ENCODE assay signal across 19 cellular contexts in genomic region chr14:101861464-101861863, GRCh38.
DNase-seq lines count a peak whose midpoint lies in the region; ATAC-seq lines count a peak whose summit lies in the region.
"Had no signal": no experiment of that assay in that cellular context is flagged by ENCODE, and none has a peak within 500 bp of the region (broad histone marks: within the 10 kb centered on the region; RNA-seq: fewer than 3 reads in every experiment).

No MANE protein-coding gene starts in this region.

- peaks cover 49% of the 10 kb centered on the region for H3K36me3 Mint-ChIP-seq in activated CD4-positive, alpha-beta memory T cell treated with anti-CD3 and anti-CD28 coated beads for 36 hours
- H3K36me3 Mint-ChIP-seq in activated CD4-positive, alpha-beta memory T cell treated with anti-CD3 and anti-CD28 coated beads, Interleukin-2, amount 10 ng/mL, durations not matched to agents 7 days and 5 days (ENCODE audit: low read depth), result peaks cover 79% of the 10 kb centered on the region
- H3K36me3 Mint-ChIP-seq in stimulated activated naive CD8-positive, alpha-beta T cell treated with anti-CD3 and anti-CD28 coated beads, Interleukin-15, Interleukin-2, amounts not matched to agents 100 ng/mL and 50 ng/mL, for 24 hours (ENCODE audit: low read depth), result peaks cover 61% of the 10 kb centered on the region
- peaks cover 12 to 45% (median 31%) of the 10 kb centered on the region in 3 donors for H3K36me3 Mint-ChIP-seq in immature natural killer cell

- H3K27ac Mint-ChIP-seq in activated CD4-positive, alpha-beta memory T cell treated with anti-CD3 and anti-CD28 coated beads for 36 hours, result peak overlapping the region; percentile 60
- H3K27ac Mint-ChIP-seq in activated CD4-positive, alpha-beta memory T cell treated with anti-CD3 and anti-CD28 coated beads, Interleukin-2, amount 10 ng/mL, durations not matched to agents 7 days and 5 days, result no peak overlapping the region
- peak overlapping the region; percentile 26 for H3K27ac Mint-ChIP-seq in stimulated activated naive CD8-positive, alpha-beta T cell treated with anti-CD3 and anti-CD28 coated beads, Interleukin-15, Interleukin-2, amounts not matched to agents 100 ng/mL and 50 ng/mL, for 24 hours
- H3K27ac Mint-ChIP-seq in stimulated activated naive CD8-positive, alpha-beta T cell treated with anti-CD3 and anti-CD28 coated beads, Interleukin-15, amount 100 ng/mL, for 72 hours, result no peak overlapping the region
- H3K27ac Mint-ChIP-seq in immature natural killer cell, result peak overlapping the region; percentile 28 to 90 (median 70)

- no peaks in the 10 kb centered on the region for H3K9me3 Mint-ChIP-seq in activated CD4-positive, alpha-beta memory T cell treated with anti-CD3 and anti-CD28 coated beads for 36 hours
- H3K9me3 Mint-ChIP-seq in activated CD4-positive, alpha-beta memory T cell treated with anti-CD3 and anti-CD28 coated beads, Interleukin-2, amount 10 ng/mL, durations not matched to agents 7 days and 5 days, result no peaks in the 10 kb centered on the region
- H3K9me3 Mint-ChIP-seq in stimulated activated naive CD8-positive, alpha-beta T cell treated with anti-CD3 and anti-CD28 coated beads, Interleukin-15, Interleukin-2, amounts not matched to agents 100 ng/mL and 50 ng/mL, for 24 hours, result no peaks in the 10 kb centered on the region
- no peaks in the 10 kb centered on the region for H3K9me3 Mint-ChIP-seq in stimulated activated naive CD8-positive, alpha-beta T cell treated with anti-CD3 and anti-CD28 coated beads, Interleukin-15, amount 100 ng/mL, for 72 hours
- no peaks in the 10 kb centered on the region for H3K9me3 Mint-ChIP-seq in immature natural killer cell

- POLR2A ChIA-PET in activated CD4-positive, alpha-beta memory T cell treated with anti-CD3 and anti-CD28 coated beads for 36 hours (lab: Charles Lee), result interaction anchor here (1.2 to 1.3 kb wide), 2 partner anchors 17 to 35 kb away, joined by 3 to 5 read pairs; no protein-coding TSS in a partner anchor
- POLR2A ChIA-PET in activated CD4-positive, alpha-beta memory T cell treated with anti-CD3 and anti-CD28 coated beads, Interleukin-2, amount 10 ng/mL, durations not matched to agents 7 days and 5 days (lab: Charles Lee), result no interaction called here

- H3K4me1 Mint-ChIP-seq in activated CD4-positive, alpha-beta memory T cell treated with anti-CD3 and anti-CD28 coated beads for 36 hours (ENCODE audit: low read depth), result peaks cover 59% of the 10 kb centered on the region
- H3K4me1 Mint-ChIP-seq in activated CD4-positive, alpha-beta memory T cell treated with anti-CD3 and anti-CD28 coated beads, Interleukin-2, amount 10 ng/mL, durations not matched to agents 7 days and 5 days, result peaks cover 37% of the 10 kb centered on the region
- H3K4me1 Mint-ChIP-seq in stimulated activated naive CD8-positive, alpha-beta T cell treated with anti-CD3 and anti-CD28 coated beads, Interleukin-15, Interleukin-2, amounts not matched to agents 100 ng/mL and 50 ng/mL, for 24 hours (ENCODE audit: low read depth), result peaks cover 50% of the 10 kb centered on the region
- H3K4me1 Mint-ChIP-seq in stimulated activated naive CD8-positive, alpha-beta T cell treated with anti-CD3 and anti-CD28 coated beads, Interleukin-15, amount 100 ng/mL, for 72 hours, result peaks cover 70% of the 10 kb centered on the region
- H3K4me1 Mint-ChIP-seq in immature natural killer cell, result peaks cover 68 to 90% of the 10 kb centered on the region in 2 donors

- H3K4me3 Mint-ChIP-seq in activated CD4-positive, alpha-beta memory T cell treated with anti-CD3 and anti-CD28 coated beads for 36 hours, result no peak overlapping the region
- no peak overlapping the region for H3K4me3 Mint-ChIP-seq in activated CD4-positive, alpha-beta memory T cell treated with anti-CD3 and anti-CD28 coated beads, Interleukin-2, amount 10 ng/mL, durations not matched to agents 7 days and 5 days
- no peak overlapping the region for H3K4me3 Mint-ChIP-seq in stimulated activated naive CD8-positive, alpha-beta T cell treated with anti-CD3 and anti-CD28 coated beads, Interleukin-15, Interleukin-2, amounts not matched to agents 100 ng/mL and 50 ng/mL, for 24 hours
- no peak overlapping the region for H3K4me3 Mint-ChIP-seq in stimulated activated naive CD8-positive, alpha-beta T cell treated with anti-CD3 and anti-CD28 coated beads, Interleukin-15, amount 100 ng/mL, for 72 hours
- H3K4me3 Mint-ChIP-seq in immature natural killer cell, result no peak overlapping the region

- ATAC-seq in stimulated activated naive CD8-positive, alpha-beta T cell treated with anti-CD3 and anti-CD28 coated beads, Interleukin-15, amount 100 ng/mL, for 72 hours, result no peak
- ATAC-seq: GM12878 had no signal

- CTCF ChIA-PET in activated CD4-positive, alpha-beta memory T cell treated with anti-CD3 and anti-CD28 coated beads for 36 hours (lab: Charles Lee), result interaction anchor here (0.8 to 1.5 kb wide), 3 partner anchors 16 to 90 kb away, joined by 3 to 5 read pairs (median 3); no protein-coding TSS in a partner anchor
- CTCF ChIA-PET in activated CD4-positive, alpha-beta memory T cell treated with anti-CD3 and anti-CD28 coated beads, Interleukin-2, amount 10 ng/mL, durations not matched to agents 7 days and 5 days (lab: Charles Lee), result interaction anchor here (1.5 kb wide), 1 partner anchor 17 kb away, joined by 4 read pairs; no protein-coding TSS in a partner anchor

- intact Hi-C loops in activated CD4-positive, alpha-beta memory T cell treated with anti-CD3 and anti-CD28 coated beads for 36 hours (cut with micrococcal nuclease), result no loop called here

- no peak for DNase-seq in activated CD4-positive, alpha-beta memory T cell treated with anti-CD3 and anti-CD28 coated beads for 36 hours
- DNase-seq in activated CD4-positive, alpha-beta memory T cell treated with anti-CD3 and anti-CD28 coated beads, Interleukin-2, amount 10 ng/mL, durations not matched to agents 7 days and 5 days, result no peak
- no peak for DNase-seq in stimulated activated naive CD8-positive, alpha-beta T cell treated with anti-CD3 and anti-CD28 coated beads, Interleukin-15, amount 100 ng/mL, for 72 hours
- DNase-seq in immature natural killer cell, result no peak
- DNase-seq in ureter (ENCODE audit: low spot score), result peak; percentile 27
- no peak for DNase-seq in NCI-H2107 (lab: John Stamatoyannopoulos, UW)
- no peak for DNase-seq in RKO (ENCODE audit: low spot score)
- DNase-seq: 8988T, C1 segment of cervical spinal cord, Calu3, DMS79, KBM-7, NCI-H1048, NCI-H146, NCI-H2081 treated with DMSO at 0.1 percent for 48 hours, NCI-H2227 treated with DMSO at 0.1 percent for 48 hours, NCI-H524 treated with DMSO at 0.1 percent for 48 hours had no signal

- H3K27me3 Mint-ChIP-seq in activated CD4-positive, alpha-beta memory T cell treated with anti-CD3 and anti-CD28 coated beads for 36 hours, result no peaks in the 10 kb centered on the region
- no peaks in the 10 kb centered on the region for H3K27me3 Mint-ChIP-seq in activated CD4-positive, alpha-beta memory T cell treated with anti-CD3 and anti-CD28 coated beads, Interleukin-2, amount 10 ng/mL, durations not matched to agents 7 days and 5 days
- no peaks in the 10 kb centered on the region for H3K27me3 Mint-ChIP-seq in stimulated activated naive CD8-positive, alpha-beta T cell treated with anti-CD3 and anti-CD28 coated beads, Interleukin-15, Interleukin-2, amounts not matched to agents 100 ng/mL and 50 ng/mL, for 24 hours
- no peaks in the 10 kb centered on the region for H3K27me3 Mint-ChIP-seq in stimulated activated naive CD8-positive, alpha-beta T cell treated with anti-CD3 and anti-CD28 coated beads, Interleukin-15, amount 100 ng/mL, for 72 hours
- H3K27me3 Mint-ChIP-seq in immature natural killer cell (ENCODE audit: low read depth in 3 of 3), result peaks cover 0 to 3% (median 2%) of the 10 kb centered on the region in 3 donors

Comparison
In these comparisons a context has a peak if more than half of its experiments do, and no peak if none do; other contexts are left out.
1. H3K27ac Mint-ChIP-seq: peak in activated CD4-positive, alpha-beta memory T cell treated with anti-CD3 and anti-CD28 coated beads for 36 hours (single experiment), stimulated activated naive CD8-positive, alpha-beta T cell treated with anti-CD3 and anti-CD28 coated beads, Interleukin-15, Interleukin-2, amounts not matched to agents 100 ng/mL and 50 ng/mL, for 24 hours (single experiment) and immature natural killer cell (6 of 6); none in activated CD4-positive, alpha-beta memory T cell treated with anti-CD3 and anti-CD28 coated beads, Interleukin-2, amount 10 ng/mL, durations not matched to agents 7 days and 5 days (single experiment) and stimulated activated naive CD8-positive, alpha-beta T cell treated with anti-CD3 and anti-CD28 coated beads, Interleukin-15, amount 100 ng/mL, for 72 hours (0 of 2).